ENCODE assay signal across 27 cellular contexts in the genomic region with DNA sequence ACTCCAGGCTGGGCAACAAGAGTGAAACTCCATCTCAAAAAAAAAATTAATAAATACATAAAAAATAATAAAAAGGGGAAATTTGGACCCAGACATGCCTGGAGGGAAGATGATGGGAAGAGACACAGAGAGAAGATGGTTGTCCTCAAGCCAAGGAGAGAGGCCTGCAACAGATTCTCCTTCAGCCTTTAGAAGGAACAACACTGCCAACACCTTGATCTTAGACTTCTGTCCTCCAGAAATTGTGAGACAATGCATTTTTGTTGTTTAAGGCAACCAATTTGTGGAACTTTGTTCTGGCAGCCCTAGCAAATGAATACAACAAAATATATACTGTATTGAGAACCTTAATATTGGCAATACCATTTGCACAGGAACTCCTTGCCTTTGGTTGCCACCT.
"Had no signal": no experiment of that assay in that cellular context is flagged by ENCODE, and none has a peak within 500 bp of the region (broad histone marks: within the 10 kb centered on the region; RNA-seq: fewer than 3 reads in every experiment).

No MANE protein-coding gene starts in this region.

- ATAC-seq: heart right ventricle; left lung; naive thymus-derived CD8-positive, alpha-beta T cell; psoas muscle; T-helper 17 cell had no signal

- H3K9me3 ChIP-seq: breast epithelium, esophagus muscularis mucosa, heart right ventricle, left lung, pancreas, psoas muscle, stomach, tibial artery had no signal

- H3K27me3 Mint-ChIP-seq: activated naive CD4-positive, alpha-beta T cell treated with anti-CD3 and anti-CD28 coated beads, Interleukin-2, amount 10 ng/mL, durations not matched to agents 7 days and 5 days; stimulated activated naive B cell treated with anti-CD40 and anti-IgM and Interleukin-4, amounts not matched to agents 10 μg/mL and 1 μg/mL and 100 μg/mL, for 72 hours; T-helper 17 cell had no signal

- H3K4me3 Mint-ChIP-seq: activated naive CD4-positive, alpha-beta T cell treated with anti-CD3 and anti-CD28 coated beads, Interleukin-2, amount 10 ng/mL, durations not matched to agents 7 days and 5 days; neural crest cell; stimulated activated naive B cell treated with anti-CD40 and anti-IgM and Interleukin-4, amounts not matched to agents 10 μg/mL and 1 μg/mL and 100 μg/mL, for 72 hours; T-helper 17 cell had no signal

- H3K9me3 Mint-ChIP-seq: activated naive CD4-positive, alpha-beta T cell treated with anti-CD3 and anti-CD28 coated beads, Interleukin-2, amount 10 ng/mL, durations not matched to agents 7 days and 5 days; neural crest cell had no signal

- H3K36me3 Mint-ChIP-seq: activated naive CD4-positive, alpha-beta T cell treated with anti-CD3 and anti-CD28 coated beads, Interleukin-2, amount 10 ng/mL, durations not matched to agents 7 days and 5 days; naive thymus-derived CD8-positive, alpha-beta T cell; stimulated activated naive B cell treated with anti-CD40 and anti-IgM and Interleukin-4, amounts not matched to agents 10 μg/mL and 1 μg/mL and 100 μg/mL, for 72 hours had no signal

- H3K27ac ChIP-seq: heart right ventricle, left lung, psoas muscle, tibial artery, WERI-Rb-1 had no signal

- DNase-seq: activated CD4-positive, alpha-beta T cell treated with anti-CD3 and anti-CD28 coated beads for 48 hours; activated CD4-positive, alpha-beta T cell treated with anti-CD3 and anti-CD28 coated beads, Interleukin-2, amount 50 U/mL, for 48 hours; activated CD8-positive, alpha-beta memory T cell treated with anti-CD3 and anti-CD28 coated beads for 24 hours; activated gamma-delta T cell; activated naive CD4-positive, alpha-beta T cell treated with anti-CD3 and anti-CD28 coated beads, Interleukin-2, amount 10 ng/mL, durations not matched to agents 7 days and 5 days; activated T-cell treated with anti-CD3 and anti-CD28 coated beads, Interleukin-2, amount 50 U/mL, for 1 hour; amygdala; central memory CD4-positive, alpha-beta T cell; foreskin melanocyte; heart right ventricle; midbrain; naive thymus-derived CD8-positive, alpha-beta T cell; nucleus accumbens; pancreas; psoas muscle; stimulated activated CD4-positive, alpha-beta T cell treated with anti-CD3 and anti-CD28 coated beads, Interleukin-15, amount 100 ng/mL, for 24 hours; stimulated activated CD4-positive, alpha-beta T cell treated with anti-CD3 and anti-CD28 coated beads, Interleukin-2, amount 100 ng/mL, for 24 hours; stimulated activated naive B cell treated with anti-CD40 and anti-IgM and Interleukin-4, amounts not matched to agents 10 μg/mL and 1 μg/mL and 100 μg/mL, for 72 hours; stomach; T-helper 17 cell; T1000; tibial artery had no signal

- H3K4me1 ChIP-seq: left lung had no signal

- H3K27ac Mint-ChIP-seq: activated naive CD4-positive, alpha-beta T cell treated with anti-CD3 and anti-CD28 coated beads, Interleukin-2, amount 10 ng/mL, durations not matched to agents 7 days and 5 days; T-helper 17 cell had no signal

- FAIRE-seq: pancreas had no signal

- H3K36me3 ChIP-seq: breast epithelium, esophagus muscularis mucosa, heart right ventricle, left lung, pancreas, stomach, tibial artery, WERI-Rb-1 had no signal

- H3K4me1 Mint-ChIP-seq: activated naive CD4-positive, alpha-beta T cell treated with anti-CD3 and anti-CD28 coated beads, Interleukin-2, amount 10 ng/mL, durations not matched to agents 7 days and 5 days; T-helper 17 cell had no signal

- H3K27me3 ChIP-seq: breast epithelium, esophagus muscularis mucosa, heart right ventricle, left lung, pancreas, stomach, tibial artery had no signal

- H3K4me3 ChIP-seq: breast epithelium, esophagus muscularis mucosa, heart right ventricle, left lung, pancreas, psoas muscle, stomach, tibial artery had no signal
